ENCODE assay signal across 7 cellular contexts in the genomic region with DNA sequence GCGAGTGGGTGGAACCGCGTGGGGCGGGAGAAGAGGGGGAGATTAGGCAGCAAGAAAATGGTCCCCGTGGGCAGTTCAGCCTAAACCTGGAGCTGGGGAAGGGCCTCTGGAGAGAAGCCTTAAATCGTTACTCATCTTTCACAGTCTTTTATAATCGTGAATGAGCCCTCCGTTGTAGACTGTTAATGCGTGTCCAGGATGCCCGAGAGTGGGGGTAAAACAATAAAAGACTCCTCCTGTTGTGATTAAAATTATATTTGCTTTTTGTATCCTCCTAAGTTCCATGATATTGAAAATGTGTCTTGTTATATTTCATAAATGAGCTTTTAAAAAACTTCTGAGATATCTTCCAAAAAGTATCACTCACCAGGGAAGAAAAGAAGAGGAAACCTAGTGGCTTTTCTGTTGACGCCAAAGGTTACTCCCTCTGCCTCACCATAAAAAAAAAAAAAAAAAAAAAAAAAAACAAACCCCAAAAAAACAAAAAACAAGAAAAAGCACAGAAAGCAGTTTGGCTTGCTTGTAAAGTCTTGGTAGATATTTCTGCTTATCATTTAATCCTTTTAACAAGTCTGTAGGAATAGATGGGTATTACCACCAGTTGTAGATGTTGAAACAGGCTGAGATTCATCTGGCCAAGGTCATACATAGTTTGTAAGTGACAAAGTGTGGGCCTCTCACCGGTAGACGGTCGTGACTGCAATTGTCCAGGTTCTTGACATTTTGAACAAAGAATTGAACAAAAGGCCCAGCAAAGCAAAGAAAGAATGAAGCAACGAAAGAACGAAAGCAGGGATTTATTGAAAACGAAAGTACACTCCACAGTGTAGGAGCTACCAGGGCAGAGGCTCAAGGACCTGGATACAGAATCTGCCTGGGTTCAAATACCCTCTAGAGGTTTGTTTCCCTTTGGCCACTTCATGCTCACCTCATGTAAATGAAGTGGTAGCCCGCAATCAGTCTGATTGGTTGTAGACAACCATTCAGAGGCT. TPM values are rescaled to one million over a fixed set of nuclear protein-coding genes. Genes with fewer than 3 reads are reported as not detected.
DNase-seq lines count a peak whose midpoint lies in the region; ATAC-seq, FAIRE-seq and TF ChIP-seq lines count a peak whose summit lies in the region.

No MANE protein-coding gene starts in this region.

- H3K9me3 Mint-ChIP-seq in activated T-helper 17 cell treated with anti-CD3 and anti-CD28 coated beads, Interleukin-2, amount 50 U/mL, for 72 hours = no peaks in the 10 kb centered on the region
- H3K9me3 Mint-ChIP-seq in stimulated activated effector memory CD8-positive, alpha-beta T cell treated with anti-CD3 and anti-CD28 coated beads, Interleukin-12 subunit alpha, Interleukin-12 subunit beta, amount 100 ng/mL, for 72 hours = no peaks in the 10 kb centered on the region

- peaks cover 20% of the 10 kb centered on the region for H3K4me1 ChIP-seq in iPS-18a (ENCODE audit: control insufficient read depth, low read depth, low read length)

- DNase-seq in GM06990 (ENCODE audit: extremely low read depth, insufficient read length) = no peak
- no peak for DNase-seq in HL-60 (ENCODE audit: low read depth in 1 of 2, low spot score in 1 of 2)
- peak in 1 of 2 donors; percentile 60 for DNase-seq in stimulated activated effector memory CD8-positive, alpha-beta T cell treated with anti-CD3 and anti-CD28 coated beads, Interleukin-12 subunit alpha, Interleukin-12 subunit beta, amount 100 ng/mL, for 72 hours (ENCODE audit: low spot score in 2 of 2)
- DNase-seq in NCI-H2107 (lab: John Stamatoyannopoulos, UW) = no peak
- DNase-seq in D721Med (ENCODE audit: insufficient read length, low spot score) = no peak

- H3K27me3 ChIP-seq in GM06990 (replicated peaks; ENCODE audit: control insufficient read depth, insufficient read depth, low read length) = no peaks in the 10 kb centered on the region
- H3K27me3 ChIP-seq in HL-60 (ENCODE audit: insufficient read depth, poor library complexity, severe bottlenecking) = no peaks in the 10 kb centered on the region
- H3K27me3 ChIP-seq in iPS-18a (ENCODE audit: control insufficient read depth, insufficient read depth, low read length) = peaks cover 13% of the 10 kb centered on the region

- H3K27ac ChIP-seq in HL-60 (replicated peaks) (peak overlapping the region; percentile 72), iPS-18a (ENCODE audit: low read length) (peak overlapping the region; percentile 79)

- peak overlapping the region; percentile 87 for H3K4me3 Mint-ChIP-seq in activated T-helper 17 cell treated with anti-CD3 and anti-CD28 coated beads, Interleukin-2, amount 50 U/mL, for 72 hours
- peak overlapping the region; percentile 93 for H3K4me3 Mint-ChIP-seq in stimulated activated effector memory CD8-positive, alpha-beta T cell treated with anti-CD3 and anti-CD28 coated beads, Interleukin-12 subunit alpha, Interleukin-12 subunit beta, amount 100 ng/mL, for 72 hours

- ATAC-seq in activated T-helper 17 cell treated with anti-CD3 and anti-CD28 coated beads, Interleukin-2, amount 50 U/mL, for 72 hours (replicated peaks) = peak; percentile 20
- ATAC-seq in stimulated activated effector memory CD8-positive, alpha-beta T cell treated with anti-CD3 and anti-CD28 coated beads, Interleukin-12 subunit alpha, Interleukin-12 subunit beta, amount 100 ng/mL, for 72 hours = peak; percentile 22

- peak overlapping the region; percentile 97 for H3K27ac Mint-ChIP-seq in activated T-helper 17 cell treated with anti-CD3 and anti-CD28 coated beads, Interleukin-2, amount 50 U/mL, for 72 hours
- H3K27ac Mint-ChIP-seq in stimulated activated effector memory CD8-positive, alpha-beta T cell treated with anti-CD3 and anti-CD28 coated beads, Interleukin-12 subunit alpha, Interleukin-12 subunit beta, amount 100 ng/mL, for 72 hours = peak overlapping the region; percentile 99

- TF ChIP-seq CTCF in GM06990 (IDR thresholded peaks at IDR 0.05; ENCODE audit: insufficient read depth, low read length, poor library complexity, severe bottlenecking) = no peak
- no peak for TF ChIP-seq CTCF in HL-60 (IDR thresholded peaks at IDR 0.05; ENCODE audit: insufficient read depth, low read length)
- TF ChIP-seq CTCF in D721Med (IDR thresholded peaks at IDR 0.05; ENCODE audit: insufficient read depth, missing control alignments) = no peak

- H3K27me3 Mint-ChIP-seq in activated T-helper 17 cell treated with anti-CD3 and anti-CD28 coated beads, Interleukin-2, amount 50 U/mL, for 72 hours = no peaks in the 10 kb centered on the region

- H3K36me3 ChIP-seq in GM06990 (ENCODE audit: control insufficient read depth, insufficient read depth, low read length) (no peaks in the 10 kb centered on the region), iPS-18a (ENCODE audit: control insufficient read depth, low read depth, low read length) (no peaks in the 10 kb centered on the region)

- no peaks in the 10 kb centered on the region for H3K9me3 ChIP-seq in iPS-18a (ENCODE audit: control insufficient read depth, low read depth, low read length)

- FAIRE-seq in D721Med (lab: Jason Lieb, UNC) = no peak

- peak overlapping the region; percentile 83 for H3K9ac ChIP-seq in iPS-18a (ENCODE audit: low read length)

- peaks cover 5% of the 10 kb centered on the region for H3K36me3 Mint-ChIP-seq in activated T-helper 17 cell treated with anti-CD3 and anti-CD28 coated beads, Interleukin-2, amount 50 U/mL, for 72 hours (ENCODE audit: low read depth)
- peaks cover 6% of the 10 kb centered on the region for H3K36me3 Mint-ChIP-seq in stimulated activated effector memory CD8-positive, alpha-beta T cell treated with anti-CD3 and anti-CD28 coated beads, Interleukin-12 subunit alpha, Interleukin-12 subunit beta, amount 100 ng/mL, for 72 hours

- peak overlapping the region; percentile 76 for H3K4me3 ChIP-seq in GM06990 (replicated peaks; ENCODE audit: low read depth, low read length)
- H3K4me3 ChIP-seq in HL-60 (replicated peaks; ENCODE audit: insufficient read depth, low read length) = peak overlapping the region; percentile 59
- peak overlapping the region; percentile 76 for H3K4me3 ChIP-seq in iPS-18a (ENCODE audit: low read length)

- H3K4me1 Mint-ChIP-seq in activated T-helper 17 cell treated with anti-CD3 and anti-CD28 coated beads, Interleukin-2, amount 50 U/mL, for 72 hours = peaks cover 34% of the 10 kb centered on the region
- H3K4me1 Mint-ChIP-seq in stimulated activated effector memory CD8-positive, alpha-beta T cell treated with anti-CD3 and anti-CD28 coated beads, Interleukin-12 subunit alpha, Interleukin-12 subunit beta, amount 100 ng/mL, for 72 hours = peaks cover 42% of the 10 kb centered on the region

RNA-seq across cellular contexts. Expression of gene ELOVL5, which starts 11.4 kb away (rescaled TPM):
- total RNA-seq in activated T-helper 17 cell treated with anti-CD3 and anti-CD28 coated beads, Interleukin-2, amount 50 U/mL, for 72 hours = 100 to 1,000 TPM in 1 of 2 donors, 10 to 100 TPM in 1; 91.9 to 127 TPM
